Comparison of ENCODE assay signal across 8 cellular contexts in genomic region chr3:133474251-133474801, GRCh38.
DNase-seq lines count a peak whose midpoint lies in the region; ATAC-seq, FAIRE-seq and TF ChIP-seq lines count a peak whose summit lies in the region.

No MANE protein-coding gene starts in this region.

- H3K9me3 ChIP-seq in IMR-90 (ENCODE audit: control insufficient read depth, insufficient read depth, low read length) (no peaks in the 10 kb centered on the region), OCI-LY1 (ENCODE audit: low read length) (no peaks in the 10 kb centered on the region), skeletal muscle tissue (ENCODE audit: control insufficient read depth in 3 of 3, low read length in 3 of 3) (no peaks in the 10 kb centered on the region), osteoblast (ENCODE audit: low read depth, low read length) (no peaks in the 10 kb centered on the region)

- H2AFZ ChIP-seq in IMR-90 (replicated peaks; ENCODE audit: low read length, poor library complexity) (no peak overlapping the region), OCI-LY1 (ENCODE audit: low read length) (no peak overlapping the region), osteoblast (ENCODE audit: low read length) (no peak overlapping the region)

- H3K4me1 ChIP-seq in IMR-90 (ENCODE audit: control insufficient read depth, insufficient read depth, low read length): peaks cover 13% of the 10 kb centered on the region
- H3K4me1 ChIP-seq in OCI-LY1 (ENCODE audit: insufficient read depth, low read length, severe bottlenecking): peaks cover 83% of the 10 kb centered on the region
- H3K4me1 ChIP-seq in skeletal muscle tissue (ENCODE audit: control insufficient read depth in 3 of 3, insufficient read depth in 3 of 3, low read length in 3 of 3): peaks cover 9 to 11% (median 10%) of the 10 kb centered on the region in 3 donors
- peaks cover 4% of the 10 kb centered on the region for H3K4me1 ChIP-seq in osteoblast (ENCODE audit: insufficient read depth, low read length)

- H3K23ac ChIP-seq in IMR-90 (ENCODE audit: low read depth, low read length): no peak overlapping the region

- H3K4me3 ChIP-seq in IMR-90 (ENCODE audit: insufficient read depth, low read depth, low read length) (no peak overlapping the region), OCI-LY1 (ENCODE audit: low read depth, low read length, poor library complexity, severe bottlenecking) (peak overlapping the region; percentile 48), skeletal muscle tissue (ENCODE audit: low read length in 3 of 3) (no peak overlapping the region), osteoblast (ENCODE audit: insufficient read depth, low read length) (no peak overlapping the region)

- H3K36me3 ChIP-seq in IMR-90 (ENCODE audit: control insufficient read depth, insufficient read depth, low read length): no peaks in the 10 kb centered on the region
- H3K36me3 ChIP-seq in OCI-LY1 (ENCODE audit: insufficient read depth, low read length): 0 out of 2 replicates have a peak, but pooled peaks cover 9% of the 10 kb centered on the region
- H3K36me3 ChIP-seq in skeletal muscle tissue (ENCODE audit: control insufficient read depth in 3 of 3, insufficient read depth in 3 of 3, low read length in 3 of 3): no peaks in the 10 kb centered on the region
- no peaks in the 10 kb centered on the region for H3K36me3 ChIP-seq in osteoblast (ENCODE audit: insufficient read depth, low read length)

- H3K9ac ChIP-seq in IMR-90 (ENCODE audit: low read depth, low read length): no peak overlapping the region
- H3K9ac ChIP-seq in OCI-LY1 (ENCODE audit: low read length): peak overlapping the region; percentile 61
- no peak overlapping the region for H3K9ac ChIP-seq in skeletal muscle tissue (ENCODE audit: low read depth in 1 of 3, low read length in 3 of 3)

- no peak overlapping the region for H4K5ac ChIP-seq in IMR-90 (ENCODE audit: low read depth, low read length)

- 0 out of 2 replicates have a peak overlapping the region, but pooled peaks have one; percentile 8 for H2AK5ac ChIP-seq in IMR-90 (ENCODE audit: low read depth, low read length)

- H2AK9ac ChIP-seq in IMR-90 (replicated peaks; ENCODE audit: low read depth, low read length, poor library complexity): no peak overlapping the region

- no peaks in the 10 kb centered on the region for H4K20me1 ChIP-seq in IMR-90 (ENCODE audit: insufficient read depth, low read length)
- H4K20me1 ChIP-seq in OCI-LY1 (ENCODE audit: insufficient read depth, low read length): no peaks in the 10 kb centered on the region
- H4K20me1 ChIP-seq in osteoblast (ENCODE audit: insufficient read depth, low read length): no peaks in the 10 kb centered on the region

- no peak for FAIRE-seq in D721Med (lab: Jason Lieb, UNC)

- no peak overlapping the region for H2BK15ac ChIP-seq in IMR-90 (ENCODE audit: low read depth, low read length)

- no peak overlapping the region for H2BK20ac ChIP-seq in IMR-90 (ENCODE audit: low read depth, low read length)

- H2BK5ac ChIP-seq in IMR-90 (ENCODE audit: low read depth, low read length, poor library complexity, severe bottlenecking): peak overlapping the region; percentile 45

- H3K27ac ChIP-seq in IMR-90 (ENCODE audit: insufficient read depth, low read length) (peak overlapping the region; percentile 31; the same call in 1 of the 2 replicates), OCI-LY1 (ENCODE audit: low read depth, low read length, poor library complexity, severe bottlenecking) (peak overlapping the region; percentile 98), skeletal muscle tissue (ENCODE audit: low read depth, low read length) (peak overlapping the region; percentile 64), osteoblast (ENCODE audit: low read depth, low read length) (no peak overlapping the region)

- H3K56ac ChIP-seq in IMR-90 (ENCODE audit: extremely low read depth, insufficient read depth, low read length): no peak overlapping the region

- H3K4me2 ChIP-seq in IMR-90 (ENCODE audit: low read depth, low read length) (peak overlapping the region; percentile 18; the same call in 1 of the 2 replicates), OCI-LY1 (ENCODE audit: low read length) (peak overlapping the region; percentile 72), osteoblast (ENCODE audit: insufficient read depth, low read length) (no peak overlapping the region)

- H3K9me2 ChIP-seq in OCI-LY1 (ENCODE audit: low read depth, low read length): no peaks in the 10 kb centered on the region

- no peaks in the 10 kb centered on the region; the same call in 1 of the 2 replicates for H3K27me3 ChIP-seq in IMR-90 (ENCODE audit: control insufficient read depth, insufficient read depth, low read length)
- H3K27me3 ChIP-seq in OCI-LY1 (ENCODE audit: insufficient read depth, low read length): no peaks in the 10 kb centered on the region
- no peaks in the 10 kb centered on the region for H3K27me3 ChIP-seq in skeletal muscle tissue (ENCODE audit: control insufficient read depth in 3 of 3, insufficient read depth in 3 of 3, low read length in 3 of 3)
- no peaks in the 10 kb centered on the region for H3K27me3 ChIP-seq in osteoblast (ENCODE audit: insufficient read depth, low read length)

- H2BK120ac ChIP-seq in IMR-90 (ENCODE audit: low read depth, low read length): peak overlapping the region; percentile 7; the same call in 1 of the 2 replicates

- H3K14ac ChIP-seq in IMR-90 (replicated peaks; ENCODE audit: low read depth, low read length): no peak overlapping the region

- dilution Hi-C loops in IMR-90 (cut with HindIII; ENCODE audit: low sequenced_read_pairs, unreplicated experiment): no loop called here

- peaks cover 17% of the 10 kb centered on the region for H3F3A ChIP-seq in OCI-LY1 (ENCODE audit: insufficient read depth, low read length)

- no peaks in the 10 kb centered on the region for H3K79me1 ChIP-seq in IMR-90 (ENCODE audit: low read depth in 1 of 2, low read length in 2 of 2)

- CTCF ChIA-PET in IMR-90 (lab: Yijun Ruan, JAX): interaction anchor here (1.0 to 1.5 kb wide), 4 partner anchors 14 to 124 kb away, joined by 3 to 4 read pairs (median 4); no protein-coding TSS in a partner anchor

- in situ Hi-C loops in IMR-90 (cut with MboI; ENCODE audit: low sequenced_read_pairs): loop anchor here (25.0 kb wide), 1 partner anchor 338 kb away; the partner anchor contains the start of gene SRPRB

- no peak for TF ChIP-seq RAD21 in IMR-90 (IDR thresholded peaks at IDR 0.05; ENCODE audit: low read length)

- peaks cover 6% of the 10 kb centered on the region for H3K9me1 ChIP-seq in IMR-90 (ENCODE audit: insufficient read depth, low read length)

- H4K8ac ChIP-seq in IMR-90 (ENCODE audit: low read depth in 2 of 2, low read length in 2 of 2): peak overlapping the region in 1 of 2 experiments; percentile 28; a peak in 1 of 4 replicates

- H3K18ac ChIP-seq in IMR-90 (ENCODE audit: low read depth, low read length): no peak overlapping the region

- DNase-seq in IMR-90 (peak; percentile 89), globus pallidus (ENCODE audit: low spot score) (peak; percentile 43), osteoblast (ENCODE audit: insufficient read length, low spot score, missing footprints) (no peak), D721Med (ENCODE audit: insufficient read length, low spot score) (no peak)
- no peak for DNase-seq in activated CD8-positive, alpha-beta memory T cell treated with anti-CD3 and anti-CD28 coated beads for 24 hours

- H3K79me2 ChIP-seq in OCI-LY1 (ENCODE audit: insufficient read depth, low read length): peaks cover 9% of the 10 kb centered on the region; the same call in 1 of the 2 replicates
- H3K79me2 ChIP-seq in osteoblast (ENCODE audit: insufficient read depth, low read length): no peaks in the 10 kb centered on the region

- POLR2A ChIA-PET in IMR-90 (lab: Charles Lee; ENCODE audit: unreplicated experiment): interaction anchor here (0.6 kb wide), 2 partner anchors 10 to 18 kb away, joined by 3 to 4 read pairs; no protein-coding TSS in a partner anchor

- H4K91ac ChIP-seq in IMR-90 (ENCODE audit: insufficient read depth, low read depth, low read length): no peak overlapping the region

- TF ChIP-seq POLR2A in IMR-90 (IDR thresholded peaks at IDR 0.05; ENCODE audit: low read depth, low read length): no peak

- H3K4ac ChIP-seq in IMR-90 (ENCODE audit: low read depth, low read length): no peak overlapping the region

- BruUV-seq in IMR-90 (replicated peaks; lab: Mats Ljungman, UMichigan): no TSS peak

- 0% methylated on average over 2 of the region's 8 CpGs; no CpG with 5 or more reads in 1 of the 2 experiments for WGBS in IMR-90 (ENCODE audit: extremely low coverage in 2 of 2, insufficient read length in 1 of 2), 2 experiments

- no peak for TF ChIP-seq CTCF in IMR-90 (conservative IDR thresholded peaks at IDR 0.05; ENCODE audit: low read depth, low read length)
- no peak for TF ChIP-seq CTCF in OCI-LY1 (IDR thresholded peaks at IDR 0.05; ENCODE audit: low read length)
- no peak for TF ChIP-seq CTCF in osteoblast (IDR thresholded peaks at IDR 0.05; ENCODE audit: extremely low read depth, low read depth, low read length)
- TF ChIP-seq CTCF in D721Med (IDR thresholded peaks at IDR 0.05; ENCODE audit: insufficient read depth, missing control alignments): no peak

- ATAC-seq in IMR-90 (ENCODE audit: low read depth): peak; percentile 82
- ATAC-seq in activated CD4-positive, CD25-positive, alpha-beta regulatory T cell treated with anti-CD3 and anti-CD28 coated beads, Interleukin-2, amount 50 U/mL, for 24 hours: no peak

- intact Hi-C loops in IMR-90 (cut with micrococcal nuclease): no loop called here

TF ChIP-seq in IMR-90, 13 proteins besides CTCF, POLR2A, EP300 and RAD21:
- TF ChIP-seq RCOR1 (IDR thresholded peaks at IDR 0.05; ENCODE audit: insufficient replicate concordance, low read length) (no peak), FOS (IDR thresholded peaks at IDR 0.05; ENCODE audit: low read depth, low read length) (no peak), NFE2L2 (IDR thresholded peaks at IDR 0.05; ENCODE audit: low read depth, low read length) (no peak), BHLHE40 (IDR thresholded peaks at IDR 0.05; ENCODE audit: low read depth, low read length) (no peak)

Comparison
In these comparisons a context has a peak if more than half of its experiments do, and no peak if none do; other contexts are left out.
1. DNase-seq: peak in IMR-90 (single experiment) and globus pallidus (single experiment); none in osteoblast (single experiment), D721Med (single experiment) and activated CD8-positive, alpha-beta memory T cell treated with anti-CD3 and anti-CD28 coated beads for 24 hours (single experiment).